ENCODE assay signal across 8 cellular contexts in the genomic region with DNA sequence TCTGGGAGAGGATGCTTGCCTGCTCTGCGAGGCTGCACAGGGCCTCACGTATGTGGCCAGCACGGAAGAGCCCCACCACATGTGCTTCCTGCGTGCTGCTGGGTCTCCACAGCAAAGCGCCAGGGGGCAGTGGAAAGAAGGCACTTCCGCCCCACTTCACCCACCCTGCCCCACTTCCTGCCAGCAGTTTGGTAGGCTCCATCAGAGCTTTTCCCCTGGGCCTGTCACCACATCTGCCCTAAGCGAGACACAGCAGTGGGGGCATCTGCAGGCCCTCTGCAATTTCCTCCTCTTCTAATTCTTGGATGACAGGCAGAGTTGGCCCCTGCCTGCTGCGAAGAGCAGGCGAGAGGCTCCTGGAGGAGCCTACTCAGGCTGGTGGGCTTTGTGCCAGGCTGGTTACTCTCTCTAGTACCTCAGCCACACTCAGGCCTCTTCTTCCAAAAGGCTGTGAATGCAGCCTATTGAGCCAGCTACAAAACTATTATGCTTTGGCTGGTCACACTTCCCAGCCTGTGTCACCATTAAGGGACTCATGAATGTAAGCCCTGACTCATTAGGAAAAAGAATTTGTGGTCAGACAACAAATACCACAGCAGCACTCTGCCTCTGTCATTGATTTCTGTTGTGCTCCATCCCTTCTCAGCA. TPM values are rescaled to one million over a fixed set of nuclear protein-coding genes. Genes with fewer than 3 reads are reported as not detected.
DNase-seq lines count a peak whose midpoint lies in the region; ATAC-seq and TF ChIP-seq lines count a peak whose summit lies in the region.

No MANE protein-coding gene starts in this region.

- WGBS in ovary, 3 donors = 81 to 93% (median 84%) methylated on average over 9 of the region's 9 CpGs

- H4K20me1 ChIP-seq in osteoblast (ENCODE audit: insufficient read depth, low read length) = no peaks in the 10 kb centered on the region

- peaks cover 4% of the 10 kb centered on the region for H3K4me1 ChIP-seq in ovary (ENCODE audit: insufficient read depth)
- H3K4me1 ChIP-seq in osteoblast (ENCODE audit: insufficient read depth, low read length) = no peaks in the 10 kb centered on the region

- DNase-seq in AG20443 (ENCODE audit: low spot score) (peak; percentile 21), T-cell (peak; percentile 72 to 93 (median 88)), ovary (peak in 4 of 5 donors; percentile 23 to 64 (median 30)), osteoblast (ENCODE audit: insufficient read length, low spot score, missing footprints) (no peak), cortex of kidney (lab: John Stamatoyannopoulos, UW) (no peak)
- DNase-seq in activated naive CD8-positive, alpha-beta T cell treated with anti-CD3 and anti-CD28 coated beads, Interleukin-2, amount 10 ng/mL, durations not matched to agents 7 days and 5 days = peak; percentile 84

- H3K9me3 Mint-ChIP-seq in T-cell = no peaks in the 10 kb centered on the region
- H3K9me3 Mint-ChIP-seq in activated naive CD8-positive, alpha-beta T cell treated with anti-CD3 and anti-CD28 coated beads, Interleukin-2, amount 10 ng/mL, durations not matched to agents 7 days and 5 days = no peaks in the 10 kb centered on the region

- no peaks in the 10 kb centered on the region for H3K36me3 Mint-ChIP-seq in T-cell
- peaks cover 5% of the 10 kb centered on the region for H3K36me3 Mint-ChIP-seq in activated naive CD8-positive, alpha-beta T cell treated with anti-CD3 and anti-CD28 coated beads, Interleukin-2, amount 10 ng/mL, durations not matched to agents 7 days and 5 days

- H3K27ac Mint-ChIP-seq in T-cell = peak overlapping the region; percentile 94 to 96
- H3K27ac Mint-ChIP-seq in activated naive CD8-positive, alpha-beta T cell treated with anti-CD3 and anti-CD28 coated beads, Interleukin-2, amount 10 ng/mL, durations not matched to agents 7 days and 5 days = peak overlapping the region; percentile 98

- TF ChIP-seq POLR2A in ovary (IDR thresholded peaks at IDR 0.05) = no peak

- H3K27ac ChIP-seq in ovary (no peak overlapping the region), osteoblast (ENCODE audit: low read depth, low read length) (no peak overlapping the region)

- H3K36me3 ChIP-seq in ovary (no peaks in the 10 kb centered on the region), osteoblast (ENCODE audit: insufficient read depth, low read length) (no peaks in the 10 kb centered on the region)

- no peak for TF ChIP-seq EP300 in ovary (IDR thresholded peaks at IDR 0.05)

- POLR2A ChIA-PET in T-cell (lab: Charles Lee) = interaction anchor here (0.6 kb wide), 3 partner anchors 178 to 365 kb away, joined by 3 read pairs; no protein-coding TSS in a partner anchor
- POLR2A ChIA-PET in activated naive CD8-positive, alpha-beta T cell treated with anti-CD3 and anti-CD28 coated beads, Interleukin-2, amount 10 ng/mL, durations not matched to agents 7 days and 5 days (lab: Charles Lee) = interaction anchor here (0.7 to 4.1 kb wide), 15 partner anchors 9 to 154 kb away, joined by 3 to 25 read pairs (median 5); a partner anchor contains a TSS

- H3K4me3 ChIP-seq in ovary = no peak overlapping the region
- no peak overlapping the region for H3K4me3 ChIP-seq in osteoblast (ENCODE audit: insufficient read depth, low read length)

- H3K4me3 Mint-ChIP-seq in T-cell = peak overlapping the region in 2 of 3 donors; percentile 28 to 72
- H3K4me3 Mint-ChIP-seq in activated naive CD8-positive, alpha-beta T cell treated with anti-CD3 and anti-CD28 coated beads, Interleukin-2, amount 10 ng/mL, durations not matched to agents 7 days and 5 days = peak overlapping the region; percentile 76

- H2AFZ ChIP-seq in osteoblast (ENCODE audit: low read length) = no peak overlapping the region

- no peak overlapping the region for H3K4me2 ChIP-seq in osteoblast (ENCODE audit: insufficient read depth, low read length)

- CTCF ChIA-PET in T-cell (lab: Charles Lee) = interaction anchor here (0.5 to 7.2 kb wide), 25 partner anchors 11 to 529 kb away, joined by 3 to 73 read pairs (median 4); a partner anchor contains a TSS

- H3K9me3 ChIP-seq in ovary (no peaks in the 10 kb centered on the region), osteoblast (ENCODE audit: low read depth, low read length) (no peaks in the 10 kb centered on the region)

- intact Hi-C loops in ovary (cut with DNase I) = loop anchor here in 2 of 4 donors (5.0 to 10.0 kb wide), 2 partner anchors 115 to 257 kb away; a partner anchor contains a TSS

- TF ChIP-seq CTCF in ovary (IDR thresholded peaks at IDR 0.05) (no peak), osteoblast (IDR thresholded peaks at IDR 0.05; ENCODE audit: extremely low read depth, low read depth, low read length) (no peak)

- peaks cover 71 to 81% (median 72%) of the 10 kb centered on the region in 3 donors for H3K4me1 Mint-ChIP-seq in T-cell
- peaks cover 63% of the 10 kb centered on the region for H3K4me1 Mint-ChIP-seq in activated naive CD8-positive, alpha-beta T cell treated with anti-CD3 and anti-CD28 coated beads, Interleukin-2, amount 10 ng/mL, durations not matched to agents 7 days and 5 days

- peak; percentile 77 for ATAC-seq in GM19023 (IDR thresholded peaks at IDR 0.05; ENCODE audit: unreplicated experiment)
- ATAC-seq in HG03108 (IDR thresholded peaks at IDR 0.05; ENCODE audit: unreplicated experiment) = peak; percentile 78
- peak; percentile 98 to 99 (median 98) for ATAC-seq in T-cell (replicated peaks in 1 of 4)
- peak; percentile 92 for ATAC-seq in activated naive CD8-positive, alpha-beta T cell treated with anti-CD3 and anti-CD28 coated beads, Interleukin-2, amount 10 ng/mL, durations not matched to agents 7 days and 5 days (ENCODE audit: low read depth)

- H3K27me3 ChIP-seq in ovary (no peaks in the 10 kb centered on the region), osteoblast (ENCODE audit: insufficient read depth, low read length) (no peaks in the 10 kb centered on the region)

- no peaks in the 10 kb centered on the region for H3K79me2 ChIP-seq in osteoblast (ENCODE audit: insufficient read depth, low read length)

- no peaks in the 10 kb centered on the region for H3K27me3 Mint-ChIP-seq in T-cell
- no peaks in the 10 kb centered on the region for H3K27me3 Mint-ChIP-seq in activated naive CD8-positive, alpha-beta T cell treated with anti-CD3 and anti-CD28 coated beads, Interleukin-2, amount 10 ng/mL, durations not matched to agents 7 days and 5 days

RNA-seq across cellular contexts. Expression of a gene that starts 25.0 kb away (rescaled TPM):
- total RNA-seq in T-cell = 10 to 100 TPM in 1 of 5 donors, 1 to 10 TPM in 4; 1.1 to 12.4 (median 2.9) TPM
- 1 to 10 TPM; 6.0 to 7.8 TPM for total RNA-seq in activated naive CD8-positive, alpha-beta T cell treated with anti-CD3 and anti-CD28 coated beads, Interleukin-2, amount 10 ng/mL, durations not matched to agents 7 days and 5 days
- 1 to 10 TPM in 2 of 7 donors, under 1 TPM in 5; 0.45 to 3.1 (median 0.51) TPM for total RNA-seq in ovary
- polyA plus RNA-seq in ovary = 1 to 10 TPM in 1 of 2 donors, under 1 TPM in 1; 0.75 to 2.8 TPM
- total RNA-seq in osteoblast = not detected in 2 replicates

RNA-seq across cellular contexts. Expression of a gene that starts 41.7 kb away (rescaled TPM):
- total RNA-seq in T-cell (100 to 1,000 TPM in 3 of 5 donors, 10 to 100 TPM in 2; 95.4 to 127 (median 101) TPM), ovary (under 1 TPM in 5 of 7 donors, not detected in 2; 0.15 to 0.90 (median 0.45) TPM), osteoblast (not detected in 2 replicates)
- 10 to 100 TPM; 70.9 to 73.6 TPM for total RNA-seq in activated naive CD8-positive, alpha-beta T cell treated with anti-CD3 and anti-CD28 coated beads, Interleukin-2, amount 10 ng/mL, durations not matched to agents 7 days and 5 days
- 1 to 10 TPM in 1 of 2 donors, under 1 TPM in 1; 0.24 to 2.9 TPM for polyA plus RNA-seq in ovary

RNA-seq across cellular contexts. Expression of a gene that starts 47.3 kb away (rescaled TPM):
- total RNA-seq in T-cell = not detected
- not detected for total RNA-seq in activated naive CD8-positive, alpha-beta T cell treated with anti-CD3 and anti-CD28 coated beads, Interleukin-2, amount 10 ng/mL, durations not matched to agents 7 days and 5 days
- 1,000 to 10,000 TPM in 1 of 7 donors, 10 to 100 TPM in 1, 1 to 10 TPM in 4, under 1 TPM in 1; 0.48 to 1,183 (median 2.0) TPM for total RNA-seq in ovary
- 10 to 100 TPM in 1 of 2 donors, 1 to 10 TPM in 1; 4.5 to 44.1 TPM for polyA plus RNA-seq in ovary
- total RNA-seq in osteoblast = not detected in 2 replicates

Comparison
In these comparisons a context has a peak if more than half of its experiments do, and no peak if none do; other contexts are left out.
1. DNase-seq: peak in AG20443 (single experiment), T-cell (34 of 34), activated naive CD8-positive, alpha-beta T cell treated with anti-CD3 and anti-CD28 coated beads, Interleukin-2, amount 10 ng/mL, durations not matched to agents 7 days and 5 days (single experiment) and ovary (4 of 5); none in osteoblast (single experiment) and cortex of kidney (single experiment).
2. RNA of a gene that starts 41.7 kb away (total RNA-seq): 95.4 to 127 TPM in T-cell and 70.9 to 73.6 TPM in activated naive CD8-positive, alpha-beta T cell treated with anti-CD3 and anti-CD28 coated beads, Interleukin-2, amount 10 ng/mL, durations not matched to agents 7 days and 5 days; 0.15 to 0.90 TPM in ovary and not detected in osteoblast; every median in the first group is over 10 times any median in the second.
3. Peak in every context shown above with its lines, with median percentiles within 50 percentile points of each other: ATAC-seq.